Comparison of ENCODE assay signal across 6 cellular contexts in the genomic region with DNA sequence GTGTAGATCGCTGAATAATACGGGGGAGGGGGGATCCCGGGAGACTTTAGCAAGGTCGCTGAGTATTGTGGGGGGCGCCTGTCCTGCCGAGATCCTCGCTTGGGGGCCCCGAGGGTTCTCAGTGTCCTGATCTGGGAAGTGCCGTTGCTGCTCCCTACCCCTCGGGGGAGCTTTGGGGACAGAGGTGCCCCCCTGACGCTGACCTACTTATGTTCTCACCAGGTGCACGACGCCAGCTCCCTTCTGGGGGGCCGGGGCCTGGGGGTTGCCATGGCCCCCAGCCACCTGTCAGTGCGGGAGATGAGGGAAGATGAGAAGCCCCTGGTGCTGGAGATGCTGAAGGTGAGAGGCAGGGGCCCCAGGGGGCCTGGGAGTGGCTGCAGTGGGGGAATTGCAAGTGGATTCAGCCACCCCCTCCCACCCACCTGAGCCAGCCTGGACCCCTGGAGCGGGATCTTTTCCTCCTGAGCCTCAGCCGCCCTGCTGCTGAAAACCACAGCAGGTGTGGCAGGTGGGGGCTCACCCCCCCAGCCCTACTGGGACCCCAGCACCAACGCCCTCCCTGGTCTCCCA. TPM values are rescaled to one million over a fixed set of nuclear protein-coding genes. Genes with fewer than 3 reads are reported as not detected.
A peak's percentile ranks its signal among the peaks of the same experiment; 100 is the strongest.
DNase-seq lines count a peak whose midpoint lies in the region; ATAC-seq and TF ChIP-seq lines count a peak whose summit lies in the region.

No MANE protein-coding gene starts in this region.

- peaks cover 2 to 11% (median 4%) of the 10 kb centered on the region in 3 donors for H3K27me3 Mint-ChIP-seq in immature natural killer cell (ENCODE audit: low read depth in 3 of 3)

- H3K9me3 ChIP-seq in SJCRH30 (replicated peaks), result no peaks in the 10 kb centered on the region

- H3K4me3 Mint-ChIP-seq in immature natural killer cell, result peak overlapping the region; percentile 59 to 84 (median 77)

- no peaks in the 10 kb centered on the region for H3K36me3 ChIP-seq in SJCRH30

- peaks cover 30% of the 10 kb centered on the region for H3K4me1 ChIP-seq in SJCRH30

- peak overlapping the region; percentile 73 for H3K4me3 ChIP-seq in SJCRH30

- H3K27ac Mint-ChIP-seq in immature natural killer cell, result peak overlapping the region; percentile 60 to 93 (median 79)

- TF ChIP-seq CTCF in C4-2B (conservative IDR thresholded peaks at IDR 0.05), result no peak

- DNase-seq in SJCRH30 (peak in 1 of 2 experiments; percentile 39), immature natural killer cell (no peak)

- H3K27ac ChIP-seq in C4-2B, result peak overlapping the region; percentile 82
- peak overlapping the region; percentile 37; the same call in 1 of the 2 replicates for H3K27ac ChIP-seq in SJCRH30

- H3K9me3 Mint-ChIP-seq in immature natural killer cell, result no peaks in the 10 kb centered on the region

- ATAC-seq in GM21526 (IDR thresholded peaks at IDR 0.05; ENCODE audit: low FRiP score, unreplicated experiment) (no peak), GM19035 (IDR thresholded peaks at IDR 0.05; ENCODE audit: unreplicated experiment) (no peak), HG03280 (IDR thresholded peaks at IDR 0.05; ENCODE audit: unreplicated experiment) (no peak)

- H3K4me1 Mint-ChIP-seq in immature natural killer cell, result peaks cover 0 to 8% of the 10 kb centered on the region in 2 donors

- no peaks in the 10 kb centered on the region for H3K27me3 ChIP-seq in SJCRH30

- no peaks in the 10 kb centered on the region for H3K36me3 Mint-ChIP-seq in immature natural killer cell

RNA-seq across cellular contexts. Expression of a gene that starts 0.5 kb away (rescaled TPM):
- 22.1 and 25.9 TPM in 2 replicates for total RNA-seq in SJCRH30 (2014; rRNA removed; shearing (Covaris generic))
- 1 to 10 TPM in 2 of 3 donors, not detected in 1; 2.7 to 4.8 TPM for polyA plus RNA-seq in immature natural killer cell

RNA-seq across cellular contexts. Expression of a gene that starts 2.7 kb away (rescaled TPM):
- total RNA-seq in SJCRH30 (2014; rRNA removed; shearing (Covaris generic)), result 3.1 and 3.8 TPM in 2 replicates
- not detected for polyA plus RNA-seq in immature natural killer cell

RNA-seq across cellular contexts. Expression of a gene that starts 9.1 kb away (rescaled TPM):
- 2.9 and 3.6 TPM in 2 replicates for total RNA-seq in SJCRH30 (2014; rRNA removed; shearing (Covaris generic))
- polyA plus RNA-seq in immature natural killer cell, result under 1 TPM; 0.14 to 0.72 (median 0.21) TPM

RNA-seq across cellular contexts. Expression of a gene that starts 21.0 kb away (rescaled TPM):
- total RNA-seq in SJCRH30 (2014; rRNA removed; shearing (Covaris generic)), result not detected in 2 replicates
- polyA plus RNA-seq in immature natural killer cell, result not detected

RNA-seq across cellular contexts. Expression of a gene that starts 24.1 kb away (rescaled TPM):
- total RNA-seq in SJCRH30 (2014; rRNA removed; shearing (Covaris generic)), result 63.2 and 70.8 TPM in 2 replicates
- 10 to 100 TPM; 30.4 to 46.0 (median 34.2) TPM for polyA plus RNA-seq in immature natural killer cell
